Comparison of ENCODE assay signal across 8 cellular contexts in genomic region chr2:10721344-10722251, GRCh38. TPM values are rescaled to one million over a fixed set of nuclear protein-coding genes. Genes with fewer than 3 reads are reported as not detected.
DNase-seq lines count a peak whose midpoint lies in the region; ATAC-seq and TF ChIP-seq lines count a peak whose summit lies in the region.

A gene with protein sequence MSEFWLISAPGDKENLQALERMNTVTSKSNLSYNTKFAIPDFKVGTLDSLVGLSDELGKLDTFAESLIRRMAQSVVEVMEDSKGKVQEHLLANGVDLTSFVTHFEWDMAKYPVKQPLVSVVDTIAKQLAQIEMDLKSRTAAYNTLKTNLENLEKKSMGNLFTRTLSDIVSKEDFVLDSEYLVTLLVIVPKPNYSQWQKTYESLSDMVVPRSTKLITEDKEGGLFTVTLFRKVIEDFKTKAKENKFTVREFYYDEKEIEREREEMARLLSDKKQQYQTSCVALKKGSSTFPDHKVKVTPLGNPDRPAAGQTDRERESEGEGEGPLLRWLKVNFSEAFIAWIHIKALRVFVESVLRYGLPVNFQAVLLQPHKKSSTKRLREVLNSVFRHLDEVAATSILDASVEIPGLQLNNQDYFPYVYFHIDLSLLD (plus strand): TSS chr2:10721630. CDS start chr2:10722850, 1,220 bp downstream.

- H3K4me1 Mint-ChIP-seq in activated T-cell treated with anti-CD3 and anti-CD28 coated beads, Interleukin-2, amount 50 U/mL, for 4 hours (ENCODE audit: low read depth) = peaks cover 11% of the 10 kb centered on the region
- H3K4me1 Mint-ChIP-seq in effector memory CD8-positive, alpha-beta T cell (ENCODE audit: low read depth in 2 of 2) = peaks cover 0 to 9% of the 10 kb centered on the region in 2 donors
- H3K4me1 Mint-ChIP-seq in nephron progenitor cell = peaks cover 14% of the 10 kb centered on the region

- H3K27me3 Mint-ChIP-seq in activated T-cell treated with anti-CD3 and anti-CD28 coated beads, Interleukin-2, amount 50 U/mL, for 4 hours (ENCODE audit: low read depth) = peaks cover 47% of the 10 kb centered on the region
- H3K27me3 Mint-ChIP-seq in effector memory CD8-positive, alpha-beta T cell = peaks cover 38 to 68% of the 10 kb centered on the region in 2 donors
- peaks cover 98% of the 10 kb centered on the region for H3K27me3 Mint-ChIP-seq in nephron progenitor cell (ENCODE audit: low read depth, poor library complexity)

- H3K9me3 ChIP-seq in HCT116 (ENCODE audit: control insufficient read depth in 1 of 2, insufficient read depth in 1 of 2, low read depth in 1 of 2, low read length in 2 of 2) = no peaks in the 10 kb centered on the region

- POLR2A ChIA-PET in HCT116 (lab: Charles Lee) = no interaction called here

- H3K27ac Mint-ChIP-seq in effector memory CD8-positive, alpha-beta T cell = no peak within 1 kb of the TSS
- no peak within 1 kb of the TSS for H3K27ac Mint-ChIP-seq in nephron progenitor cell

- TF ChIP-seq POLR2A in HCT116 (IDR thresholded peaks at IDR 0.05; ENCODE audit: borderline replicate concordance, extremely low read depth, insufficient read depth, insufficient read length) = no peak

- no peaks in the 10 kb centered on the region for H3K79me2 ChIP-seq in HCT116 (ENCODE audit: insufficient read depth, low read length)

- peak within 1 kb of the TSS; percentile 87 for H3K4me2 ChIP-seq in HCT116 (ENCODE audit: low read length)

- no TSS peak for BruUV-seq in HCT116 (replicated peaks; lab: Mats Ljungman, UMichigan)

- H3K36me3 Mint-ChIP-seq in activated T-cell treated with anti-CD3 and anti-CD28 coated beads, Interleukin-2, amount 50 U/mL, for 4 hours (ENCODE audit: insufficient read depth) = no peaks in the 10 kb centered on the region
- no peaks in the 10 kb centered on the region for H3K36me3 Mint-ChIP-seq in effector memory CD8-positive, alpha-beta T cell (ENCODE audit: insufficient read depth)
- no peaks in the 10 kb centered on the region for H3K36me3 Mint-ChIP-seq in nephron progenitor cell (ENCODE audit: low read depth)

- peak within 1 kb of the TSS; percentile 58 for H3K4me3 Mint-ChIP-seq in activated T-cell treated with anti-CD3 and anti-CD28 coated beads, Interleukin-2, amount 50 U/mL, for 4 hours
- peak within 1 kb of the TSS; percentile 57 to 69 for H3K4me3 Mint-ChIP-seq in effector memory CD8-positive, alpha-beta T cell
- H3K4me3 Mint-ChIP-seq in nephron progenitor cell = peak within 1 kb of the TSS; percentile 76

- peak within 1 kb of the TSS; percentile 46 to 58 for H3K4me3 ChIP-seq in HCT116 (replicated peaks in 1 of 2; ENCODE audit: low read depth in 1 of 2, low read length in 2 of 2)

- no peaks in the 10 kb centered on the region for H3K36me3 ChIP-seq in HCT116 (ENCODE audit: control insufficient read depth in 1 of 2, insufficient read depth in 2 of 2, low read length in 2 of 2)

- no peak for TF ChIP-seq RAD21 in HCT116 (IDR thresholded peaks at IDR 0.05; ENCODE audit: low read depth)

- H2AFZ ChIP-seq in HCT116 (ENCODE audit: low read depth, low read length, poor library complexity, severe bottlenecking) = peak within 1 kb of the TSS; percentile 26

- peaks cover 20% of the 10 kb centered on the region; the same call in 1 of the 2 replicates for H3K27me3 ChIP-seq in HCT116 (ENCODE audit: insufficient read depth, low read length)

- peak; percentile 68 to 70 for ATAC-seq in activated T-cell treated with anti-CD3 and anti-CD28 coated beads, Interleukin-2, amount 50 U/mL, for 4 hours
- peak; percentile 80 for ATAC-seq in HCT116
- ATAC-seq in effector memory CD8-positive, alpha-beta T cell (replicated peaks) = no peak

- H3K4me1 ChIP-seq in HCT116 (ENCODE audit: control insufficient read depth in 1 of 2, insufficient read depth in 2 of 2, low read length in 2 of 2) = peaks cover 16 to 27% of the 10 kb centered on the region in 2 experiments

- intact Hi-C loops in HCT116 (cut with micrococcal nuclease) (no loop called here), posterior vena cava (cut with DNase I) (loop anchor here in 1 of 2 donors (1.0 kb wide), 1 partner anchor 41 kb away; no protein-coding TSS in a partner anchor)

- no peaks in the 10 kb centered on the region for H4K20me1 ChIP-seq in HCT116 (ENCODE audit: insufficient read depth)

- no peak within 1 kb of the TSS; the same call in 1 of the 2 replicates for H3K9ac ChIP-seq in HCT116 (ENCODE audit: low read length)

- no peak within 1 kb of the TSS for H3K27ac ChIP-seq in HCT116 (ENCODE audit: low read depth, low read length)

- H3K9me2 ChIP-seq in HCT116 (ENCODE audit: insufficient read depth) = no peaks in the 10 kb centered on the region

- RAD21 ChIA-PET in HCT116 (lab: Charles Lee; ENCODE audit: low non-redundant PET in 1 of 2, low total read pairs in 2 of 2, uncharacterized antibody in 2 of 2, unreplicated experiment in 2 of 2) = no interaction called here

- CTCF ChIA-PET in HCT116 (lab: Charles Lee) = no interaction called here

- no peaks in the 10 kb centered on the region for H3K9me3 Mint-ChIP-seq in activated T-cell treated with anti-CD3 and anti-CD28 coated beads, Interleukin-2, amount 50 U/mL, for 4 hours
- H3K9me3 Mint-ChIP-seq in effector memory CD8-positive, alpha-beta T cell = no peaks in the 10 kb centered on the region
- H3K9me3 Mint-ChIP-seq in nephron progenitor cell = peaks cover 5% of the 10 kb centered on the region

- TF ChIP-seq CTCF in HCT116 (IDR thresholded peaks at IDR 0.05 in 2 of 3, conservative IDR thresholded peaks at IDR 0.05 in 1 of 3; ENCODE audit: borderline replicate concordance in 1 of 3, insufficient read depth in 1 of 3, low read depth in 2 of 3, low read length in 2 of 3) (no peak), nephron progenitor cell (IDR thresholded peaks at IDR 0.05) (no peak)

- no peak for DNase-seq in activated T-cell treated with anti-CD3 and anti-CD28 coated beads, Interleukin-2, amount 50 U/mL, for 4 hours
- no peak for DNase-seq in activated T-cell treated with anti-CD3 and anti-CD28 coated beads, Interleukin-2, amount 50 U/mL, for 1 hour
- DNase-seq in HCT116 (ENCODE audit: low read depth, low spot score) (no peak), NCI-H526 (lab: John Stamatoyannopoulos, UW) (peak; percentile 45 to 92), nephron progenitor cell (peak; percentile 81), posterior vena cava (ENCODE audit: low spot score) (no peak)
- DNase-seq in effector memory CD8-positive, alpha-beta T cell = no peak
- no peak for DNase-seq in stimulated activated naive CD4-positive, alpha-beta T cell treated with Interleukin-2 at 50 U/mL for 16 hours (lab: John Stamatoyannopoulos, UW)

TF ChIP-seq in HCT116, 20 proteins besides CTCF, POLR2A, EP300 and RAD21:
- TF ChIP-seq MAX (IDR thresholded peaks at IDR 0.05) (peak; percentile 21; the same call in 1 of the 2 replicates), EZH2phosphoT487 (IDR thresholded peaks at IDR 0.05; ENCODE audit: borderline replicate concordance) (0 out of 2 replicates have a peak, but pooled peaks have one; percentile 58), EZH2 (IDR thresholded peaks at IDR 0.05) (0 out of 2 replicates have a peak, but pooled peaks have one; percentile 68), CEBPB (IDR thresholded peaks at IDR 0.05; ENCODE audit: low read depth) (no peak)

RNA-seq across cellular contexts. Expression of the gene that starts here (rescaled TPM):
- under 1 TPM in 1 of 3 donors, not detected in 2; 0.14 TPM for total RNA-seq in activated T-cell treated with anti-CD3 and anti-CD28 coated beads, Interleukin-2, amount 50 U/mL, for 4 hours
- total RNA-seq in HCT116 (2021; ENCODE audit: unreplicated experiment) (2.0 TPM), posterior vena cava (under 1 TPM; 0.33 to 0.42 TPM)
- polyA plus RNA-seq in HCT116 (2012) = 2.5 and 3.5 TPM in 2 replicates

Comparison
In these comparisons a context has a peak if more than half of its experiments do, and no peak if none do; other contexts are left out.
1. Peak in ATAC-seq in activated T-cell treated with anti-CD3 and anti-CD28 coated beads, Interleukin-2, amount 50 U/mL, for 4 hours; RNA of the gene not detected or under 1 TPM.
2. DNase-seq: peak in NCI-H526 (2 of 2) and nephron progenitor cell (single experiment); none in activated T-cell treated with anti-CD3 and anti-CD28 coated beads, Interleukin-2, amount 50 U/mL, for 4 hours (single experiment), activated T-cell treated with anti-CD3 and anti-CD28 coated beads, Interleukin-2, amount 50 U/mL, for 1 hour (single experiment), HCT116 (single experiment), effector memory CD8-positive, alpha-beta T cell (0 of 3), posterior vena cava (single experiment) and stimulated activated naive CD4-positive, alpha-beta T cell treated with Interleukin-2 at 50 U/mL for 16 hours (single experiment).
3. Peak in every context shown above with its lines, with median percentiles within 50 percentile points of each other: H3K4me3 Mint-ChIP-seq.